ENCODE assay signal across 8 cellular contexts in genomic region chr2:43595603-43596412, GRCh38. TPM values are rescaled to one million over a fixed set of nuclear protein-coding genes. Genes with fewer than 3 reads are reported as not detected.
DNase-seq lines count a peak whose midpoint lies in the region; TF ChIP-seq lines count a peak whose summit lies in the region.

TSS of gene THADA (minus strand) at chr2:43596038. CDS start at chr2:43592392, 3,646 bp downstream.

- H3K36me3 ChIP-seq in SK-N-MC (ENCODE audit: insufficient read depth, low read length) = peaks cover 17% of the 10 kb centered on the region
- H3K36me3 ChIP-seq in suprapubic skin = peaks cover 9% of the 10 kb centered on the region

- H3K4me1 Mint-ChIP-seq in HFFc6 (ENCODE audit: low read depth) = peaks cover 40% of the 10 kb centered on the region

- DNase-seq in GM04503 (ENCODE audit: low read depth) (peak; percentile 92), HFFc6 (peak; percentile 99), NB4 (ENCODE audit: low read depth) (peak; percentile 100), SK-N-MC (ENCODE audit: low read depth, low spot score) (peak; percentile 81), germinal center (ENCODE audit: low spot score) (peak; percentile 95), nucleus accumbens (lab: John Stamatoyannopoulos, UW) (peak; percentile 67 to 99 (median 96)), suprapubic skin (ENCODE audit: low spot score in 2 of 2) (peak; percentile 99 to 100)
- peak; percentile 96 for DNase-seq in activated naive CD4-positive, alpha-beta T cell treated with anti-CD3 and anti-CD28 coated beads, Interleukin-2, amount 50 U/mL, for 16 hours

- TF ChIP-seq EP300 in suprapubic skin (IDR thresholded peaks at IDR 0.05) = no peak

- H3K4me3 Mint-ChIP-seq in HFFc6 = peak within 1 kb of the TSS; percentile 92

- H3K9ac ChIP-seq in SK-N-MC (ENCODE audit: insufficient read length) = peak within 1 kb of the TSS; percentile 97

- peak within 1 kb of the TSS; percentile 99 for H3K27ac Mint-ChIP-seq in HFFc6

- H3K27ac ChIP-seq in SK-N-MC (peak within 1 kb of the TSS; percentile 81), suprapubic skin (peak within 1 kb of the TSS; percentile 91)

- H3K4me3 ChIP-seq in NB4 (ENCODE audit: low read depth, low read length) (peak within 1 kb of the TSS; percentile 97), SK-N-MC (peak within 1 kb of the TSS; percentile 85), suprapubic skin (peak within 1 kb of the TSS; percentile 58)

- H3K36me3 Mint-ChIP-seq in HFFc6 (ENCODE audit: low read depth) = peaks cover 9% of the 10 kb centered on the region; the same call in 1 of the 2 replicates

- peak; percentile 99 for TF ChIP-seq POLR2A in NB4 (IDR thresholded peaks at IDR 0.05; ENCODE audit: extremely low read depth, insufficient read length)
- TF ChIP-seq POLR2A in suprapubic skin (IDR thresholded peaks at IDR 0.05) = peak; percentile 86 to 95

- H3K4me1 ChIP-seq in suprapubic skin = peaks cover 18% of the 10 kb centered on the region

- peaks cover 4% of the 10 kb centered on the region for H3K27me3 Mint-ChIP-seq in HFFc6 (ENCODE audit: insufficient read depth)

- H3K27me3 ChIP-seq in suprapubic skin = no peaks in the 10 kb centered on the region

- H3K9me3 ChIP-seq in SK-N-MC (ENCODE audit: low read depth, low read length) (no peaks in the 10 kb centered on the region), suprapubic skin (no peaks in the 10 kb centered on the region)

- peaks cover 4% of the 10 kb centered on the region; the same call in 1 of the 2 replicates for H3K9me3 Mint-ChIP-seq in HFFc6

- TF ChIP-seq CTCF in HFFc6 (IDR thresholded peaks at IDR 0.05) (no peak), NB4 (IDR thresholded peaks at IDR 0.05; ENCODE audit: low read depth, low read length) (no peak), suprapubic skin (IDR thresholded peaks at IDR 0.05) (no peak)

- WGBS in suprapubic skin = under 1% methylated on average over 49 of the region's 52 CpGs

RNA-seq across cellular contexts. Expression of gene THADA, which starts in this region (rescaled TPM):
- total RNA-seq in HFFc6 (2021; fragmentation: NEBNext Ultra II Directional; extraction: Animal tissue kit (Norgen Biotek cat#: 25700)) = 10 to 100 TPM; 14.3 to 20.5 (median 17.3) TPM
- total RNA-seq in suprapubic skin = 10 to 100 TPM; 26.2 to 58.3 (median 29.7) TPM

Comparison
In these comparisons a context has a peak if more than half of its experiments do, and no peak if none do; other contexts are left out.
1. Peak in every context shown above with its lines: DNase-seq, H3K4me3 ChIP-seq and H3K27ac ChIP-seq.